Comparison of ENCODE assay signal across 20 cellular contexts in genomic region chr5:79875230-79875629, GRCh38.
"Had no signal": no experiment of that assay in that cellular context is flagged by ENCODE, and none has a peak within 500 bp of the region (broad histone marks: within the 10 kb centered on the region; RNA-seq: fewer than 3 reads in every experiment).

No MANE protein-coding gene starts in this region.

- ATAC-seq: foreskin keratinocyte; stimulated activated memory B cell treated with anti-CD40 and anti-IgM and Interleukin-4, amounts not matched to agents 10 μg/mL and 1 μg/mL and 100 μg/mL, for 72 hours had no signal

- H3K27me3 ChIP-seq: brain microvascular endothelial cell, sigmoid colon, tibial artery, uterus had no signal

- H3K4me3 Mint-ChIP-seq: activated CD4-positive, alpha-beta T cell treated with anti-CD3 and anti-CD28 coated beads, Interleukin-2, amount 10 ng/mL, durations not matched to agents 7 days and 5 days; activated naive CD8-positive, alpha-beta T cell; mesothelial cell of epicardium; nephron progenitor cell; stimulated activated memory B cell treated with anti-CD40 and anti-IgM and Interleukin-4, amounts not matched to agents 10 μg/mL and 1 μg/mL and 100 μg/mL, for 72 hours; T-helper 2 cell treated with Interferon-gamma antibody and Interleukin-4, amounts not matched to agents 5 μg/mL and 100 μg/mL, for 36 hours had no signal

- H3K4me3 ChIP-seq: lung, prostate gland, sigmoid colon, tibial artery, uterus had no signal

- H3K27ac ChIP-seq: brain microvascular endothelial cell, foreskin keratinocyte, prostate gland, tibial artery, uterus had no signal

- H3K4me1 Mint-ChIP-seq: activated CD4-positive, alpha-beta T cell treated with anti-CD3 and anti-CD28 coated beads, Interleukin-2, amount 10 ng/mL, durations not matched to agents 7 days and 5 days; stimulated activated memory B cell treated with anti-CD40 and anti-IgM and Interleukin-4, amounts not matched to agents 10 μg/mL and 1 μg/mL and 100 μg/mL, for 72 hours had no signal

- H3K27ac Mint-ChIP-seq: activated CD4-positive, alpha-beta T cell treated with anti-CD3 and anti-CD28 coated beads, Interleukin-2, amount 10 ng/mL, durations not matched to agents 7 days and 5 days; activated naive CD8-positive, alpha-beta T cell; mesothelial cell of epicardium; stimulated activated memory B cell treated with anti-CD40 and anti-IgM and Interleukin-4, amounts not matched to agents 10 μg/mL and 1 μg/mL and 100 μg/mL, for 72 hours; T-helper 2 cell treated with Interferon-gamma antibody and Interleukin-4, amounts not matched to agents 5 μg/mL and 100 μg/mL, for 36 hours had no signal

- H3K36me3 Mint-ChIP-seq: activated naive CD8-positive, alpha-beta T cell; mesothelial cell of epicardium; stimulated activated memory B cell treated with anti-CD40 and anti-IgM and Interleukin-4, amounts not matched to agents 10 μg/mL and 1 μg/mL and 100 μg/mL, for 72 hours had no signal

- H3K36me3 ChIP-seq: brain microvascular endothelial cell, prostate gland, sigmoid colon, tibial artery, uterus had no signal

- H3K9me3 Mint-ChIP-seq: activated CD4-positive, alpha-beta T cell treated with anti-CD3 and anti-CD28 coated beads, Interleukin-2, amount 10 ng/mL, durations not matched to agents 7 days and 5 days; mesothelial cell of epicardium; T-helper 2 cell treated with Interferon-gamma antibody and Interleukin-4, amounts not matched to agents 5 μg/mL and 100 μg/mL, for 36 hours had no signal

- DNase-seq: activated CD4-positive, alpha-beta T cell treated with anti-CD3 and anti-CD28 coated beads, Interleukin-2, amount 10 ng/mL, durations not matched to agents 7 days and 5 days; activated CD4-positive, CD25-positive, alpha-beta regulatory T cell; activated CD8-positive, alpha-beta memory T cell treated with anti-CD3 and anti-CD28 coated beads, Interleukin-2, amount 50 U/mL, for 48 hours; activated gamma-delta T cell treated with Interleukin-2 at 50 U/mL for 16 hours; amygdala; brain microvascular endothelial cell; erythroblast; foreskin keratinocyte; head of caudate nucleus; nephron progenitor cell; sigmoid colon; stimulated activated CD4-positive, alpha-beta T cell treated with anti-CD3 and anti-CD28 coated beads, Interleukin-2, amount 100 ng/mL, for 48 hours; tibial artery; uterus had no signal

- H3K9me3 ChIP-seq: prostate gland, sigmoid colon, tibial artery, uterus had no signal

- H3K4me1 ChIP-seq: foreskin keratinocyte, prostate gland, sigmoid colon, tibial artery, uterus had no signal
